In the genomic region with DNA sequence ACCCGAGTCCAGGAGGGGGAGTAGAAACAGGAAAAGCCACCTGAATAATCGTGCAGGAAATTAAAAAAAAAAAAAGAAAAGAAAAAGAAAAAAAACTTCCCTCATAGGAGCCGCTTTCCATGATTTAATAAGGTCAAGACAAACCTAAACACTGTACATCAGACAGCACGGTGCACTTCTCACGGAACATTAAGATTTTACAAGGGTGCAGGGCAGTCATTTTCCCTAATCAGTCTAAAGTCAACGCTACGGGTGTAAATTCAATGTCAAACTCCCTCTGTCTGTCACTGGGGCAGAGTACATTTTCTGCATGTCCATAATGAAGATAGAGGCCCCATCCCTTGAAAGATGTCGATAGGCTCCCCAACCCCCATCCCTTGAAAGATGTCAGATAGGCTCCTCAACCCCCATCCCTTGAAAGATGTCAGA, we compare ENCODE assay signal across 8 cellular contexts.
DNase-seq lines count a peak whose midpoint lies in the region; ATAC-seq and TF ChIP-seq lines count a peak whose summit lies in the region.

No MANE protein-coding gene starts in this region.

- peak overlapping the region; percentile 17 for H2AFZ ChIP-seq in parathyroid adenoma

- H3K4me2 ChIP-seq in parathyroid adenoma (ENCODE audit: low read length): peak overlapping the region; percentile 86

- peaks cover 17% of the 10 kb centered on the region for H3K4me1 ChIP-seq in parathyroid adenoma

- H3K9me3 ChIP-seq in SK-N-MC (ENCODE audit: low read depth, low read length) (no peaks in the 10 kb centered on the region), parathyroid adenoma (ENCODE audit: control insufficient read depth, low read length) (no peaks in the 10 kb centered on the region)

- H3K27ac ChIP-seq in SK-N-MC: no peak overlapping the region
- H3K27ac ChIP-seq in parathyroid adenoma: peak overlapping the region; percentile 91

- H3K79me2 ChIP-seq in parathyroid adenoma: peaks cover 75% of the 10 kb centered on the region

- DNase-seq in SK-N-MC (ENCODE audit: low read depth, low spot score) (no peak), fibroblast of pulmonary artery (ENCODE audit: low read depth) (no peak), T-helper 9 cell (no peak), COLO829 (ENCODE audit: low spot score) (no peak)
- no peak for DNase-seq in stimulated activated CD4-positive, alpha-beta T cell treated with anti-CD3 and anti-CD28 coated beads, Interleukin-2, amount 100 ng/mL, for 48 hours

- TF ChIP-seq CTCF in fibroblast of pulmonary artery (IDR thresholded peaks at IDR 0.05; ENCODE audit: low read length, missing control alignments) (no peak), parathyroid adenoma (IDR thresholded peaks at IDR 0.05) (no peak)

- H3K9ac ChIP-seq in SK-N-MC (ENCODE audit: insufficient read length) (no peak overlapping the region), parathyroid adenoma (no peak overlapping the region)

- no peaks in the 10 kb centered on the region for H3K27me3 ChIP-seq in parathyroid adenoma (ENCODE audit: control insufficient read depth, insufficient read depth, low read length)

- H3K36me3 ChIP-seq in SK-N-MC (ENCODE audit: insufficient read depth, low read length) (no peaks in the 10 kb centered on the region), parathyroid adenoma (ENCODE audit: control insufficient read depth, insufficient read depth, low read length) (no peaks in the 10 kb centered on the region)

- no peak for ATAC-seq in HG02759 (IDR thresholded peaks at IDR 0.05; ENCODE audit: unreplicated experiment)

- H3K4me3 ChIP-seq in GM08714 (ENCODE audit: low read length) (peak overlapping the region; percentile 81; the same call in 1 of the 2 replicates), SK-N-MC (peak overlapping the region; percentile 86), fibroblast of pulmonary artery (replicated peaks; ENCODE audit: low read depth, low read length) (peak overlapping the region; percentile 78), parathyroid adenoma (ENCODE audit: low read depth, low read length) (peak overlapping the region; percentile 99)
